Comparison of ENCODE assay signal across 9 cellular contexts in the genomic region with DNA sequence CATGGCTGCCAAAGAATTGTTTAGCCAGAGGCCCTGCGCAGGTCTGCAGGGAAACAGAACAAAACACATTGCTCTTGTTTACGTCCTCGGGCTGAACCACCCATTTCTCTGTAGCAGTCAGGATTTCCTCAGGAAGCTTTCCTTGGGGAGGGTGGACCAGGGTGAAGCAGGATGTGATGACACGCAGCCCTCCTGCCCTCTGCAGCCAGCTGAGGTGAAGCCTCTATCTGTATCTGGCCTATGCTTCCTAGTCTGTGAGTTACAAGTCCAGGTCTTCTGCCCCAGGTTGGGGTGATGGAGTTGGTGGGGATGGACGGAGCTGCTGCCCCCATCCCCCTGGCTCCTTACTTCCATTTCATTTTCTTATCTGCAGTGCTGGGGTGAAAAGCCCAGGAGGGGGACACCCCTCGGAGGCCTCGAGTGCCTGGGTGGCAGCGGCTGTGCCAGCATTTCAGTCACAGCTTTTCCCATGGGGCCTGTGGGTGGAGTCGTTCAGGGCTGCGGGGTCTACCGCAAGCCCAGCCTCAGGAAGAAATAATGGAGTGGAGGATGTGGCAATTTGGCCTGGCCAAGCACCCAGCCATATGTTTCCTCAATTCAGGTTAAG. TPM values are rescaled to one million over a fixed set of nuclear protein-coding genes. Genes with fewer than 3 reads are reported as not detected.
A peak's percentile ranks its signal among the peaks of the same experiment; 100 is the strongest.
DNase-seq lines count a peak whose midpoint lies in the region; ATAC-seq lines count a peak whose summit lies in the region.
"Had no signal": no experiment of that assay in that cellular context is flagged by ENCODE, and none has a peak within 500 bp of the region (broad histone marks: within the 10 kb centered on the region; RNA-seq: fewer than 3 reads in every experiment).

No MANE protein-coding gene starts in this region.

- DNase-seq in Karpas-422 (peak; percentile 35), NCI-H1694 (lab: John Stamatoyannopoulos, UW) (no peak)

- peak overlapping the region in 4 of 11 experiments; percentile 8 to 42 (median 30); a peak in 6 of 22 replicates for H3K9ac ChIP-seq in BLaER1 treated with 17β-estradiol and CSF1 and Interleukin-3, amounts not matched to agents 10 nM and 100 nM
- no peak overlapping the region for H3K9ac ChIP-seq in Karpas-422 (ENCODE audit: low read length)

- peaks cover 19 to 85% (median 68%) of the 10 kb centered on the region in 11 experiments for H3K27me3 ChIP-seq in BLaER1 treated with 17β-estradiol and CSF1 and Interleukin-3, amounts not matched to agents 10 nM and 100 nM
- H3K27me3 ChIP-seq in Karpas-422 (ENCODE audit: low read length): no peaks in the 10 kb centered on the region
- H3K27me3 ChIP-seq: Peyer's patch had no signal

- 55 to 68% methylated on average over 6 to 7 of the region's 11 CpGs for WGBS in mesodermal cell (ENCODE audit: insufficient coverage in 2 of 2), 2 experiments

- peaks cover 22 to 83% (median 54%) of the 10 kb centered on the region in 10 experiments for H3K4me1 ChIP-seq in BLaER1 treated with 17β-estradiol and CSF1 and Interleukin-3, amounts not matched to agents 10 nM and 100 nM
- H3K4me1 ChIP-seq in Karpas-422 (ENCODE audit: low read length): no peaks in the 10 kb centered on the region
- H3K4me1 ChIP-seq in mesodermal cell (ENCODE audit: control insufficient read depth, insufficient read depth, low read length, poor library complexity, severe bottlenecking): peaks cover 22% of the 10 kb centered on the region

- no peaks in the 10 kb centered on the region for H3K9me2 ChIP-seq in Karpas-422 (replicated peaks; ENCODE audit: insufficient read depth, low read length)

- no peaks in the 10 kb centered on the region for H3K79me2 ChIP-seq in Karpas-422 (ENCODE audit: low read length)

- H4K20me1 ChIP-seq in BLaER1 treated with 17β-estradiol and CSF1 and Interleukin-3, amounts not matched to agents 10 nM and 100 nM: peaks cover 0 to 17% (median 0%) of the 10 kb centered on the region in 11 experiments; a peak in 6 of 22 replicates
- H4K20me1 ChIP-seq in Karpas-422 (ENCODE audit: insufficient read depth, low read depth, low read length): no peaks in the 10 kb centered on the region

- H3K4me3 ChIP-seq in BLaER1 treated with 17β-estradiol and CSF1 and Interleukin-3, amounts not matched to agents 10 nM and 100 nM: peak overlapping the region in 7 of 10 experiments; percentile 17 to 46 (median 23); a peak in 9 of 20 replicates
- H3K4me3 ChIP-seq in Karpas-422 (ENCODE audit: low read length) (no peak overlapping the region), mesodermal cell (ENCODE audit: extremely low read depth, insufficient read depth, low read length, poor library complexity, severe bottlenecking) (no peak overlapping the region)
- H3K4me3 ChIP-seq: Peyer's patch had no signal

- H3K4me2 ChIP-seq in BLaER1 treated with 17β-estradiol and CSF1 and Interleukin-3, amounts not matched to agents 10 nM and 100 nM: peak overlapping the region; percentile 79 to 92 (median 88)
- H3K4me2 ChIP-seq in Karpas-422 (ENCODE audit: low read depth, low read length, poor library complexity, severe bottlenecking): no peak overlapping the region

- 0 out of 22 replicates have a peak, but pooled peaks cover 0 to 10% (median 0%) of the 10 kb centered on the region in 11 experiments for H3K9me3 ChIP-seq in BLaER1 treated with 17β-estradiol and CSF1 and Interleukin-3, amounts not matched to agents 10 nM and 100 nM (replicated peaks in 1 of 11)
- no peaks in the 10 kb centered on the region for H3K9me3 ChIP-seq in Karpas-422 (ENCODE audit: low read length)
- H3K9me3 ChIP-seq in mesodermal cell (ENCODE audit: control insufficient read depth, low read length): no peaks in the 10 kb centered on the region
- H3K9me3 ChIP-seq: Peyer's patch had no signal

- H3K27ac ChIP-seq in BLaER1 treated with 17β-estradiol and CSF1 and Interleukin-3, amounts not matched to agents 10 nM and 100 nM: peak overlapping the region in 5 of 11 experiments; percentile 10 to 59 (median 40); a peak in 9 of 22 replicates
- H3K27ac ChIP-seq in Karpas-422 (ENCODE audit: low read length) (no peak overlapping the region), cingulate gyrus (ENCODE audit: low read depth, low read length) (peak overlapping the region; percentile 47), mesodermal cell (ENCODE audit: low read depth, low read length, severe bottlenecking) (peak overlapping the region; percentile 63)

- H3K36me3 ChIP-seq in BLaER1 treated with 17β-estradiol and CSF1 and Interleukin-3, amounts not matched to agents 10 nM and 100 nM: no peaks in the 10 kb centered on the region
- no peaks in the 10 kb centered on the region for H3K36me3 ChIP-seq in Karpas-422 (ENCODE audit: insufficient read depth, low read length)
- peaks cover 6% of the 10 kb centered on the region for H3K36me3 ChIP-seq in mesodermal cell (ENCODE audit: control insufficient read depth, insufficient read depth, low read length)
- H3K36me3 ChIP-seq: Peyer's patch had no signal

- ATAC-seq in HG03039 (IDR thresholded peaks at IDR 0.05; ENCODE audit: unreplicated experiment) (no peak), GM18498 (IDR thresholded peaks at IDR 0.05; ENCODE audit: unreplicated experiment) (no peak)
- ATAC-seq in activated CD4-positive, CD25-positive, alpha-beta regulatory T cell treated with anti-CD3 and anti-CD28 coated beads, Interleukin-2, amount 50 U/mL, for 24 hours: no peak

- H2AFZ ChIP-seq in Karpas-422 (ENCODE audit: low read length): no peak overlapping the region

RNA-seq across cellular contexts. Expression of gene SASH1, which starts 24.9 kb away (rescaled TPM):
- total RNA-seq in Karpas-422 (2014; rRNA removed; shearing (Covaris generic); ENCODE audit: low replicate concordance): 0.15 and 2.4 TPM in 2 replicates
- 42.4 TPM for polyA plus RNA-seq in mesodermal cell (2013, experiment 1 of 2)
- polyA plus RNA-seq in mesodermal cell (2013, experiment 2 of 2): 35.2 TPM

Comparison
In these comparisons a context has a peak if more than half of its experiments do, and no peak if none do; other contexts are left out.
1. H3K4me3 ChIP-seq: peak in BLaER1 treated with 17β-estradiol and CSF1 and Interleukin-3, amounts not matched to agents 10 nM and 100 nM (7 of 10); none in Karpas-422 (single experiment) and mesodermal cell (single experiment).